Comparison of ENCODE assay signal across 8 cellular contexts in genomic region chrX:153973127-153974002, GRCh38. TPM values are rescaled to one million over a fixed set of nuclear protein-coding genes. Genes with fewer than 3 reads are reported as not detected.
DNase-seq lines count a peak whose midpoint lies in the region; ATAC-seq and TF ChIP-seq lines count a peak whose summit lies in the region.

No MANE protein-coding gene starts in this region.

- peaks cover 16% of the 10 kb centered on the region for H3K4me1 ChIP-seq in ACC112 (ENCODE audit: control insufficient read depth, insufficient read depth, low read length, unreplicated experiment)
- peaks cover 12 to 28% of the 10 kb centered on the region in 2 experiments for H3K4me1 ChIP-seq in HCT116 (ENCODE audit: control insufficient read depth in 1 of 2, insufficient read depth in 2 of 2, low read length in 2 of 2)

- TF ChIP-seq CTCF in HCT116 (IDR thresholded peaks at IDR 0.05 in 2 of 3, conservative IDR thresholded peaks at IDR 0.05 in 1 of 3; ENCODE audit: borderline replicate concordance in 1 of 3, insufficient read depth in 1 of 3, low read depth in 2 of 3, low read length in 2 of 3): no peak

- TSS peak; percentile 83 for BruUV-seq in HCT116 (replicated peaks; lab: Mats Ljungman, UMichigan)

- H3K27me3 ChIP-seq in ACC112 (ENCODE audit: insufficient read depth, low read length) (no peaks in the 10 kb centered on the region), HCT116 (ENCODE audit: insufficient read depth, low read length) (no peaks in the 10 kb centered on the region)

- H4K20me1 ChIP-seq in HCT116 (ENCODE audit: insufficient read depth): no peaks in the 10 kb centered on the region

- H3K4me3 ChIP-seq in ACC112 (ENCODE audit: low read depth, low read length): peak overlapping the region; percentile 86
- H3K4me3 ChIP-seq in HCT116 (replicated peaks in 1 of 2; ENCODE audit: low read depth in 1 of 2, low read length in 2 of 2): peak overlapping the region; percentile 46 to 75

- H3K9me3 Mint-ChIP-seq in activated T-helper 17 cell treated with anti-CD3 and anti-CD28 coated beads, Interleukin-2, amount 50 U/mL, for 72 hours: no peaks in the 10 kb centered on the region

- peak overlapping the region; percentile 92 for H3K27ac Mint-ChIP-seq in activated T-helper 17 cell treated with anti-CD3 and anti-CD28 coated beads, Interleukin-2, amount 50 U/mL, for 72 hours

- H3K36me3 Mint-ChIP-seq in activated T-helper 17 cell treated with anti-CD3 and anti-CD28 coated beads, Interleukin-2, amount 50 U/mL, for 72 hours (ENCODE audit: low read depth): peaks cover 30% of the 10 kb centered on the region

- no peak for TF ChIP-seq RAD21 in HCT116 (IDR thresholded peaks at IDR 0.05; ENCODE audit: low read depth)

- RAD21 ChIA-PET in HCT116 (lab: Charles Lee; ENCODE audit: low non-redundant PET in 1 of 2, low total read pairs in 2 of 2, uncharacterized antibody in 2 of 2, unreplicated experiment in 2 of 2): no interaction called here

- DNase-seq in HCT116 (ENCODE audit: low read depth, low spot score): no peak
- peak; percentile 52 for DNase-seq in islet precursor cell
- DNase-seq in stromal cell of bone marrow (ENCODE audit: low read depth): peak; percentile 9
- no peak for DNase-seq in LoVo (ENCODE audit: low spot score)
- DNase-seq in epidermal melanocyte (ENCODE audit: insufficient read length, low spot score): no peak

- no peak for TF ChIP-seq POLR2A in HCT116 (IDR thresholded peaks at IDR 0.05; ENCODE audit: borderline replicate concordance, extremely low read depth, insufficient read depth, insufficient read length)

- peak overlapping the region; percentile 85 for H3K4me2 ChIP-seq in HCT116 (ENCODE audit: low read length)

- H3K79me2 ChIP-seq in ACC112 (ENCODE audit: control insufficient read depth, insufficient read depth, low read length, unreplicated experiment) (peaks cover 32% of the 10 kb centered on the region), HCT116 (ENCODE audit: insufficient read depth, low read length) (peaks cover 37% of the 10 kb centered on the region)

- no peaks in the 10 kb centered on the region for H3K9me3 ChIP-seq in HCT116 (ENCODE audit: control insufficient read depth in 1 of 2, insufficient read depth in 1 of 2, low read depth in 1 of 2, low read length in 2 of 2)

- no peaks in the 10 kb centered on the region for H3K9me2 ChIP-seq in HCT116 (ENCODE audit: insufficient read depth)

- H3K36me3 ChIP-seq in ACC112 (ENCODE audit: insufficient read depth, low read length) (no peaks in the 10 kb centered on the region), HCT116 (ENCODE audit: control insufficient read depth in 1 of 2, insufficient read depth in 2 of 2, low read length in 2 of 2) (peaks cover 0 to 6% of the 10 kb centered on the region in 2 experiments; a peak in 1 of 4 replicates)

- CTCF ChIA-PET in HCT116 (lab: Charles Lee): no interaction called here

- POLR2A ChIA-PET in HCT116 (lab: Charles Lee): interaction anchor here (0.9 to 1.3 kb wide), 2 partner anchors 10 to 26 kb away, joined by 3 read pairs; no protein-coding TSS in a partner anchor

- H3K4me1 Mint-ChIP-seq in activated T-helper 17 cell treated with anti-CD3 and anti-CD28 coated beads, Interleukin-2, amount 50 U/mL, for 72 hours: peaks cover 9% of the 10 kb centered on the region

- peak overlapping the region; percentile 90 for H3K4me3 Mint-ChIP-seq in activated T-helper 17 cell treated with anti-CD3 and anti-CD28 coated beads, Interleukin-2, amount 50 U/mL, for 72 hours

- H3K27ac ChIP-seq in ACC112 (ENCODE audit: low read depth, low read length) (peak overlapping the region; percentile 99), HCT116 (ENCODE audit: low read depth, low read length) (peak overlapping the region; percentile 90)

- H3K9ac ChIP-seq in HCT116 (ENCODE audit: low read length): peak overlapping the region; percentile 95

- peak overlapping the region; percentile 50 for H2AFZ ChIP-seq in ACC112 (ENCODE audit: low read length, unreplicated experiment)
- no peak overlapping the region for H2AFZ ChIP-seq in HCT116 (ENCODE audit: low read depth, low read length, poor library complexity, severe bottlenecking)

- ATAC-seq in HCT116 (no peak), GM21526 (IDR thresholded peaks at IDR 0.05; ENCODE audit: low FRiP score, unreplicated experiment) (no peak)
- ATAC-seq in activated T-helper 17 cell treated with anti-CD3 and anti-CD28 coated beads, Interleukin-2, amount 50 U/mL, for 72 hours (replicated peaks): no peak

- H3K27me3 Mint-ChIP-seq in activated T-helper 17 cell treated with anti-CD3 and anti-CD28 coated beads, Interleukin-2, amount 50 U/mL, for 72 hours: no peaks in the 10 kb centered on the region

- intact Hi-C loops in HCT116 (cut with micrococcal nuclease): loop anchor here (10.0 kb wide), 1 partner anchor 421 kb away; the partner anchor contains the start of gene RPL10

TF ChIP-seq in HCT116, 20 proteins besides CTCF, POLR2A, EP300 and RAD21:
- TF ChIP-seq ZFX (IDR thresholded peaks at IDR 0.05) (peak; percentile 16; the same call in 1 of the 2 replicates), REST (IDR thresholded peaks at IDR 0.05; ENCODE audit: low read depth) (no peak)

RNA-seq across cellular contexts. Expression of gene TMEM187, which starts 0.8 kb away (rescaled TPM):
- total RNA-seq in HCT116 (2021; ENCODE audit: unreplicated experiment): 12.6 TPM
- 7.5 and 9.6 TPM in 2 replicates for polyA plus RNA-seq in HCT116 (2012)
- total RNA-seq in activated T-helper 17 cell treated with anti-CD3 and anti-CD28 coated beads, Interleukin-2, amount 50 U/mL, for 72 hours: 1 to 10 TPM; 7.1 to 7.8 TPM

RNA-seq across cellular contexts. Expression of gene HCFC1, which starts 1.7 kb away (rescaled TPM):
- 72.8 TPM for total RNA-seq in HCT116 (2021; ENCODE audit: unreplicated experiment)
- polyA plus RNA-seq in HCT116 (2012): 30.8 and 35.3 TPM in 2 replicates
- total RNA-seq in activated T-helper 17 cell treated with anti-CD3 and anti-CD28 coated beads, Interleukin-2, amount 50 U/mL, for 72 hours: 100 to 1,000 TPM in 1 of 2 donors, 10 to 100 TPM in 1; 85.5 to 134 TPM

RNA-seq across cellular contexts. Expression of gene RENBP, which starts 28.9 kb away (rescaled TPM):
- total RNA-seq in HCT116 (2021; ENCODE audit: unreplicated experiment): 1.3 TPM
- polyA plus RNA-seq in HCT116 (2012): 0.30 and 0.52 TPM in 2 replicates
- 1 to 10 TPM; 4.7 to 4.9 TPM for total RNA-seq in activated T-helper 17 cell treated with anti-CD3 and anti-CD28 coated beads, Interleukin-2, amount 50 U/mL, for 72 hours

RNA-seq across cellular contexts. Expression of gene NAA10, which starts 38.5 kb away (rescaled TPM):
- total RNA-seq in HCT116 (2021; ENCODE audit: unreplicated experiment): 124 TPM
- polyA plus RNA-seq in HCT116 (2012): 135 and 156 TPM in 2 replicates
- 100 to 1,000 TPM in 1 of 2 donors, 10 to 100 TPM in 1; 74.7 to 146 TPM for total RNA-seq in activated T-helper 17 cell treated with anti-CD3 and anti-CD28 coated beads, Interleukin-2, amount 50 U/mL, for 72 hours

RNA-seq across cellular contexts. Expression of gene IRAK1, which starts 46.3 kb away (rescaled TPM):
- 92.3 TPM for total RNA-seq in HCT116 (2021; ENCODE audit: unreplicated experiment)
- polyA plus RNA-seq in HCT116 (2012): 104 and 125 TPM in 2 replicates
- 100 to 1,000 TPM; 113 to 224 TPM for total RNA-seq in activated T-helper 17 cell treated with anti-CD3 and anti-CD28 coated beads, Interleukin-2, amount 50 U/mL, for 72 hours

Comparison
In these comparisons a context has a peak if more than half of its experiments do, and no peak if none do; other contexts are left out.
1. DNase-seq: peak in islet precursor cell (single experiment) and stromal cell of bone marrow (single experiment); none in HCT116 (single experiment), LoVo (single experiment) and epidermal melanocyte (single experiment).